25 cellular contexts compared by ENCODE assay signal in the genomic region with DNA sequence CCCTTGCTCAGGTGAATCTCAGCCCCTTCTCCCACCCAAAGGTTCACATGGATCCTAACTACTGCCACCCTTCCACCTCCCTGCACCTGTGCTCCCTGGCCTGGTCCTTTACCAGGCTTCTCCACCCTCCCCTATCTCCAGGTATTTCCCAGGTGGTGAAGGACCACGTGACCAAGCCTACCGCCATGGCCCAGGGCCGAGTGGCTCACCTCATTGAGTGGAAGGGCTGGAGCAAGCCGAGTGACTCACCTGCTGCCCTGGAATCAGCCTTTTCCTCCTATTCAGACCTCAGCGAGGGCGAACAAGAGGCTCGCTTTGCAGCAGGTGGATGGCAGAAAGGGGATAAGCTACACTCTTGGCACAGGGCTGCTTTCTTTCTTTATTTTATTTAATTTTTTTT. TPM values are rescaled to one million over a fixed set of nuclear protein-coding genes. Genes with fewer than 3 reads are reported as not detected.
DNase-seq lines count a peak whose midpoint lies in the region; ATAC-seq, FAIRE-seq and TF ChIP-seq lines count a peak whose summit lies in the region.
"Had no signal": no experiment of that assay in that cellular context is flagged by ENCODE, and none has a peak within 500 bp of the region (broad histone marks: within the 10 kb centered on the region; RNA-seq: fewer than 3 reads in every experiment).

No MANE protein-coding gene starts in this region.

- H3K27ac ChIP-seq in PC-9: no peak overlapping the region
- H3K27ac ChIP-seq in keratinocyte (ENCODE audit: control insufficient read depth, insufficient read depth, low read length): no peak overlapping the region
- peak overlapping the region in 4 of 5 donors; percentile 13 to 48 (median 24) for H3K27ac ChIP-seq in stomach
- H3K27ac ChIP-seq in hepatocyte: no peak overlapping the region
- no peak overlapping the region for H3K27ac ChIP-seq in vagina
- no peak overlapping the region for H3K27ac ChIP-seq in OCI-LY7 (ENCODE audit: low read depth, low read length, poor library complexity, severe bottlenecking)
- H3K27ac ChIP-seq: tibial artery had no signal

- CTCF ChIA-PET in PC-9 (lab: Charles Lee) (no interaction called here), OCI-LY7 (lab: Charles Lee; ENCODE audit: unreplicated experiment) (no interaction called here)

- peak; percentile 17 for DNase-seq in NCI-H187 treated with DMSO at 0.1 percent for 48 hours (lab: John Stamatoyannopoulos, UW)
- DNase-seq in PC-9: peak; percentile 62 to 94
- DNase-seq in keratinocyte (ENCODE audit: low read depth, low spot score): no peak
- peak; percentile 91 for DNase-seq in stomach
- DNase-seq in hepatocyte (ENCODE audit: low spot score): no peak
- DNase-seq in vagina (ENCODE audit: extremely low spot score in 2 of 2): no peak
- DNase-seq in OCI-LY7 (ENCODE audit: low spot score): no peak
- DNase-seq: activated CD4-positive, alpha-beta T cell treated with anti-CD3 and anti-CD28 coated beads for 36 hours; activated CD8-positive, alpha-beta memory T cell treated with anti-CD3 and anti-CD28 coated beads for 24 hours; activated naive CD4-positive, alpha-beta T cell treated with anti-CD3 and anti-CD28 coated beads, Interleukin-2, amount 50 U/mL, for 16 hours; activated T-cell treated with anti-CD3 and anti-CD28 coated beads, Interleukin-2, amount 50 U/mL, for 24 hours; DMS153; dorsolateral prefrontal cortex; foreskin fibroblast; NCI-H1105; NCI-H2227 treated with DMSO at 0.1 percent for 48 hours; NCI-H82; OCI-M1; stimulated activated CD4-positive, alpha-beta T cell treated with anti-CD3 and anti-CD28 coated beads, Interleukin-2, amount 100 ng/mL, for 48 hours; stimulated activated naive CD4-positive, alpha-beta T cell treated with Interleukin-2 at 50 U/mL for 16 hours; tibial artery had no signal

- dilution Hi-C loops in keratinocyte (cut with MboI; ENCODE audit: extremely low pct_ligation_motif_present, low sequenced_read_pairs): no loop called here

- H3K36me3 ChIP-seq in PC-9 (ENCODE audit: low read depth) (no peaks in the 10 kb centered on the region), keratinocyte (ENCODE audit: control insufficient read depth in 2 of 2, extremely low read depth in 1 of 2, insufficient read depth in 2 of 2, low read length in 2 of 2) (peaks cover 15% of the 10 kb centered on the region in 2 experiments), stomach (peaks cover 31 to 51% (median 43%) of the 10 kb centered on the region in 4 donors), hepatocyte (replicated peaks; ENCODE audit: insufficient read depth, low read depth) (no peaks in the 10 kb centered on the region), vagina (peaks cover 0 to 14% of the 10 kb centered on the region in 2 donors), OCI-LY7 (ENCODE audit: insufficient read depth, low read length) (no peaks in the 10 kb centered on the region)

- H3K9ac ChIP-seq in keratinocyte (ENCODE audit: control insufficient read depth, extremely low read depth, insufficient read depth, low read length): no peak overlapping the region

- TF ChIP-seq CTCF in PC-9 (conservative IDR thresholded peaks at IDR 0.05) (no peak), keratinocyte (optimal IDR thresholded peaks at IDR 0.05 in 1 of 3, IDR thresholded peaks at IDR 0.05 in 1 of 3, conservative IDR thresholded peaks at IDR 0.05 in 1 of 3; ENCODE audit: extremely low read depth in 1 of 3, insufficient read depth in 2 of 3, low read length in 3 of 3) (no peak), stomach (IDR thresholded peaks at IDR 0.05) (no peak), hepatocyte (IDR thresholded peaks at IDR 0.05; ENCODE audit: poor library complexity) (no peak), vagina (IDR thresholded peaks at IDR 0.05) (no peak), OCI-LY7 (conservative IDR thresholded peaks at IDR 0.05; ENCODE audit: low read length) (no peak)

- no peak for TF ChIP-seq POLR2A in stomach (IDR thresholded peaks at IDR 0.05)
- no peak for TF ChIP-seq POLR2A in vagina (IDR thresholded peaks at IDR 0.05)

- H4K20me1 ChIP-seq in PC-9 (ENCODE audit: insufficient read depth) (no peaks in the 10 kb centered on the region), keratinocyte (ENCODE audit: control insufficient read depth, extremely low read depth, insufficient read depth, low read length) (peaks cover 3% of the 10 kb centered on the region), hepatocyte (ENCODE audit: insufficient read depth, poor library complexity, severe bottlenecking) (peaks cover 9% of the 10 kb centered on the region), OCI-LY7 (ENCODE audit: insufficient read depth, low read length) (no peaks in the 10 kb centered on the region)

- TF ChIP-seq EP300 in stomach (IDR thresholded peaks at IDR 0.05): no peak

- peaks cover 3% of the 10 kb centered on the region for H3K9me1 ChIP-seq in keratinocyte (ENCODE audit: control insufficient read depth, extremely low read depth, insufficient read depth, low read length)

- peaks cover 16% of the 10 kb centered on the region; the same call in 1 of the 2 replicates for H3F3A ChIP-seq in PC-9 (ENCODE audit: insufficient read depth, low read depth)

- H3K4me3 ChIP-seq in PC-9 (no peak overlapping the region), keratinocyte (ENCODE audit: control insufficient read depth in 2 of 3, extremely low read depth in 1 of 3, insufficient read depth in 2 of 3, low read depth in 1 of 3, low read length in 3 of 3) (no peak overlapping the region), stomach (no peak overlapping the region), hepatocyte (no peak overlapping the region), vagina (no peak overlapping the region), OCI-LY7 (ENCODE audit: low read depth, low read length, poor library complexity, severe bottlenecking) (no peak overlapping the region)
- H3K4me3 ChIP-seq: tibial artery had no signal

- POLR2A ChIA-PET in PC-9 (lab: Charles Lee; ENCODE audit: unreplicated experiment) (no interaction called here), OCI-LY7 (lab: Charles Lee) (interaction anchor here (0.6 kb wide), 1 partner anchor 76 kb away, joined by 3 read pairs; no protein-coding TSS in a partner anchor)

- H3K79me2 ChIP-seq in PC-9 (ENCODE audit: low read depth): peaks cover 9% of the 10 kb centered on the region; the same call in 1 of the 2 replicates
- H3K79me2 ChIP-seq in keratinocyte (ENCODE audit: control insufficient read depth, insufficient read depth, low read length): peaks cover 17% of the 10 kb centered on the region
- peaks cover 35% of the 10 kb centered on the region for H3K79me2 ChIP-seq in hepatocyte
- no peaks in the 10 kb centered on the region for H3K79me2 ChIP-seq in OCI-LY7 (ENCODE audit: insufficient read depth, low read depth, low read length)

- H2AFZ ChIP-seq in PC-9 (no peak overlapping the region), keratinocyte (ENCODE audit: control insufficient read depth, low read length) (no peak overlapping the region), hepatocyte (no peak overlapping the region), OCI-LY7 (ENCODE audit: low read length) (no peak overlapping the region)

- no TSS peak for BruUV-seq in PC-9 (replicated peaks; lab: Mats Ljungman, UMichigan)
- BruUV-seq in OCI-LY7 (replicated peaks; lab: Mats Ljungman, UMichigan): no TSS peak

- H3K9me2 ChIP-seq in PC-9 (ENCODE audit: insufficient read depth): no peaks in the 10 kb centered on the region
- no peaks in the 10 kb centered on the region for H3K9me2 ChIP-seq in hepatocyte (replicated peaks; ENCODE audit: insufficient read depth)
- H3K9me2 ChIP-seq in OCI-LY7 (ENCODE audit: insufficient read depth, low read length): no peaks in the 10 kb centered on the region

- FAIRE-seq in keratinocyte (lab: Jason Lieb, UNC): peak; percentile 93
- FAIRE-seq: islet of Langerhans had no signal

- H3K27me3 ChIP-seq in PC-9 (ENCODE audit: insufficient read depth, low read depth): no peaks in the 10 kb centered on the region
- no peaks in the 10 kb centered on the region for H3K27me3 ChIP-seq in keratinocyte (ENCODE audit: control insufficient read depth, extremely low read depth, insufficient read depth, low read length)
- H3K27me3 ChIP-seq in stomach: no peaks in the 10 kb centered on the region
- no peaks in the 10 kb centered on the region for H3K27me3 ChIP-seq in hepatocyte
- no peaks in the 10 kb centered on the region for H3K27me3 ChIP-seq in vagina
- H3K27me3 ChIP-seq: dorsolateral prefrontal cortex, tibial artery had no signal

- no peak for ATAC-seq in HG03342 (IDR thresholded peaks at IDR 0.05; ENCODE audit: unreplicated experiment)
- ATAC-seq: activated CD4-positive, alpha-beta T cell treated with anti-CD3 and anti-CD28 coated beads for 36 hours had no signal

- H3K4me2 ChIP-seq in PC-9 (no peak overlapping the region), keratinocyte (ENCODE audit: control insufficient read depth, extremely low read depth, insufficient read depth, low read depth, low read length) (peak overlapping the region; percentile 16), hepatocyte (no peak overlapping the region), OCI-LY7 (ENCODE audit: low read length) (no peak overlapping the region)

- H3K4me1 ChIP-seq in PC-9 (replicated peaks; ENCODE audit: insufficient read depth): peaks cover 11% of the 10 kb centered on the region; the same call in 1 of the 2 replicates
- peaks cover 59% of the 10 kb centered on the region for H3K4me1 ChIP-seq in keratinocyte (ENCODE audit: control insufficient read depth, extremely low read depth, insufficient read depth, low read length)
- peaks cover 25 to 64% (median 40%) of the 10 kb centered on the region in 4 donors for H3K4me1 ChIP-seq in stomach
- H3K4me1 ChIP-seq in hepatocyte (ENCODE audit: insufficient read depth): peaks cover 28% of the 10 kb centered on the region
- H3K4me1 ChIP-seq in vagina: peaks cover 38% of the 10 kb centered on the region
- H3K4me1 ChIP-seq in OCI-LY7 (ENCODE audit: insufficient read depth, low read length, poor library complexity, severe bottlenecking): no peaks in the 10 kb centered on the region

- no peaks in the 10 kb centered on the region for H3K9me3 ChIP-seq in PC-9 (ENCODE audit: insufficient read depth, low read depth)
- no peaks in the 10 kb centered on the region for H3K9me3 ChIP-seq in keratinocyte (ENCODE audit: control insufficient read depth, low read depth, low read length)
- H3K9me3 ChIP-seq in stomach: no peaks in the 10 kb centered on the region
- H3K9me3 ChIP-seq in hepatocyte (ENCODE audit: low read depth): no peaks in the 10 kb centered on the region
- no peaks in the 10 kb centered on the region for H3K9me3 ChIP-seq in vagina
- H3K9me3 ChIP-seq in OCI-LY7 (ENCODE audit: low read length): no peaks in the 10 kb centered on the region
- H3K9me3 ChIP-seq: tibial artery had no signal

- 52 to 83% (median 60%) methylated on average over 7 of the region's 7 CpGs for WGBS in stomach, 5 donors
- 93% methylated on average over 7 of the region's 7 CpGs for WGBS in hepatocyte (ENCODE audit: low lambda C conversion rate, missing lambda C conversion rate)

- intact Hi-C loops in PC-9 (cut with micrococcal nuclease; ENCODE audit: unreplicated experiment) (no loop called here), stomach (cut with DNase I; ENCODE audit: low total_unique reads) (no loop called here), vagina (cut with DNase I) (no loop called here), OCI-LY7 (cut with micrococcal nuclease; ENCODE audit: unreplicated experiment) (no loop called here)

RNA-seq across cellular contexts. Expression of a gene that starts 4.5 kb away (rescaled TPM):
- total RNA-seq in PC-9 (2021) (25.5 and 28.2 TPM in 2 replicates), stomach (10 to 100 TPM in 3 of 5 donors, 1 to 10 TPM in 2; 1.8 to 73.2 (median 28.8) TPM), hepatocyte (12.6 and 17.7 TPM in 2 replicates), vagina (28.5 TPM), OCI-LY7 (2022) (3.7 and 4.2 TPM in 2 replicates)
- polyA plus RNA-seq in keratinocyte (10.8 to 17.4 TPM (median 12.1 TPM) in 3 replicates), stomach (10 to 100 TPM; 10.0 to 13.0 (median 12.5) TPM), hepatocyte (10.2 and 12.2 TPM in 2 replicates)
- 8.9 TPM for polyA plus RNA-seq in keratinocyte (2011; ENCODE audit: low read depth)
- polyA plus RNA-seq in keratinocyte (2011; cell fraction: cytosol; rRNA removed): 5.6 and 17.2 TPM in 2 replicates
- polyA plus RNA-seq in keratinocyte (2011; cell fraction: nucleus; rRNA removed): 16.2 and 17.3 TPM in 2 replicates
- polyA plus RNA-seq in keratinocyte (2012; ENCODE audit: low replicate concordance): 8.7 and 23.6 TPM in 2 replicates
- 7.2 to 17.9 TPM (median 7.8 TPM) in 3 replicates for polyA minus RNA-seq in keratinocyte
- polyA minus RNA-seq in keratinocyte (2011; cell fraction: cytosol; rRNA and poly(A)+ RNA removed): 16.1 TPM
- 8.5 and 9.5 TPM in 2 replicates for polyA minus RNA-seq in keratinocyte (2011; cell fraction: nucleus; rRNA and poly(A)+ RNA removed)
- total RNA-seq in OCI-LY7 (2014; rRNA removed; shearing (Covaris generic)): 3.8 and 5.2 TPM in 2 replicates

RNA-seq across cellular contexts. Expression of a gene that starts 19.5 kb away (rescaled TPM):
- total RNA-seq in PC-9 (2021) (27.1 and 33.0 TPM in 2 replicates), stomach (10 to 100 TPM in 2 of 5 donors, 1 to 10 TPM in 3; 4.2 to 34.5 (median 5.8) TPM), hepatocyte (11.8 and 12.3 TPM in 2 replicates), vagina (8.1 TPM), OCI-LY7 (2022) (14.2 and 15.0 TPM in 2 replicates)
- polyA plus RNA-seq in keratinocyte (3.1 to 3.3 TPM (median 3.2 TPM) in 3 replicates), stomach (1 to 10 TPM; 2.1 to 5.1 (median 2.5) TPM), hepatocyte (11.9 and 12.8 TPM in 2 replicates)
- polyA plus RNA-seq in keratinocyte (2011; ENCODE audit: low read depth): 2.0 TPM
- polyA plus RNA-seq in keratinocyte (2011; cell fraction: cytosol; rRNA removed): 1.2 and 1.7 TPM in 2 replicates
- 9.8 and 12.7 TPM in 2 replicates for polyA plus RNA-seq in keratinocyte (2011; cell fraction: nucleus; rRNA removed)
- 1.7 and 2.6 TPM in 2 replicates for polyA plus RNA-seq in keratinocyte (2012; ENCODE audit: low replicate concordance)
- polyA minus RNA-seq in keratinocyte: 4.9 to 11.4 TPM (median 5.6 TPM) in 3 replicates
- polyA minus RNA-seq in keratinocyte (2011; cell fraction: cytosol; rRNA and poly(A)+ RNA removed): 15.9 TPM
- polyA minus RNA-seq in keratinocyte (2011; cell fraction: nucleus; rRNA and poly(A)+ RNA removed): 4.9 and 10.5 TPM in 2 replicates
- 4.2 and 8.5 TPM in 2 replicates for total RNA-seq in OCI-LY7 (2014; rRNA removed; shearing (Covaris generic))

RNA-seq across cellular contexts. Expression of a gene that starts 19.6 kb away (rescaled TPM):
- total RNA-seq in PC-9 (2021) (153 and 167 TPM in 2 replicates), stomach (100 to 1,000 TPM in 2 of 5 donors, 10 to 100 TPM in 3; 14.0 to 273 (median 85.0) TPM), hepatocyte (125 and 126 TPM in 2 replicates), vagina (64.3 TPM), OCI-LY7 (2022) (73.0 and 80.1 TPM in 2 replicates)
- polyA plus RNA-seq in keratinocyte (132 to 202 TPM (median 135 TPM) in 3 replicates), stomach (100 to 1,000 TPM; 103 to 142 (median 116) TPM), hepatocyte (95.1 and 106 TPM in 2 replicates)
- polyA plus RNA-seq in keratinocyte (2011; ENCODE audit: low read depth): 34.8 TPM
- polyA plus RNA-seq in keratinocyte (2011; cell fraction: cytosol; rRNA removed): 122 and 127 TPM in 2 replicates
- 263 and 367 TPM in 2 replicates for polyA plus RNA-seq in keratinocyte (2011; cell fraction: nucleus; rRNA removed)
- polyA plus RNA-seq in keratinocyte (2012; ENCODE audit: low replicate concordance): 80.1 and 82.0 TPM in 2 replicates
- 33.1 to 71.8 TPM (median 37.7 TPM) in 3 replicates for polyA minus RNA-seq in keratinocyte
- polyA minus RNA-seq in keratinocyte (2011; cell fraction: cytosol; rRNA and poly(A)+ RNA removed): 39.3 TPM
- polyA minus RNA-seq in keratinocyte (2011; cell fraction: nucleus; rRNA and poly(A)+ RNA removed): 34.3 and 40.5 TPM in 2 replicates
- 62.5 and 85.8 TPM in 2 replicates for total RNA-seq in OCI-LY7 (2014; rRNA removed; shearing (Covaris generic))

RNA-seq across cellular contexts. Expression of a gene that starts 27.5 kb away (rescaled TPM):
- total RNA-seq in PC-9 (2021): 657 and 721 TPM in 2 replicates
- 217 to 467 TPM (median 225 TPM) in 3 replicates for polyA plus RNA-seq in keratinocyte
- 314 TPM for polyA plus RNA-seq in keratinocyte (2011; ENCODE audit: low read depth)
- polyA plus RNA-seq in keratinocyte (2011; cell fraction: cytosol; rRNA removed): 204 and 208 TPM in 2 replicates
- 810 and 873 TPM in 2 replicates for polyA plus RNA-seq in keratinocyte (2011; cell fraction: nucleus; rRNA removed)
- 202 and 422 TPM in 2 replicates for polyA plus RNA-seq in keratinocyte (2012; ENCODE audit: low replicate concordance)
- polyA minus RNA-seq in keratinocyte: 332 to 1,056 TPM (median 349 TPM) in 3 replicates
- polyA minus RNA-seq in keratinocyte (2011; cell fraction: cytosol; rRNA and poly(A)+ RNA removed): 249 TPM
- polyA minus RNA-seq in keratinocyte (2011; cell fraction: nucleus; rRNA and poly(A)+ RNA removed): 371 and 479 TPM in 2 replicates
- 100 to 1,000 TPM; 167 to 572 (median 203) TPM for total RNA-seq in stomach
- polyA plus RNA-seq in stomach: 100 to 1,000 TPM in 2 of 3 donors, 10 to 100 TPM in 1; 86.5 to 171 (median 134) TPM
- total RNA-seq in hepatocyte: 206 and 254 TPM in 2 replicates
- 200 and 204 TPM in 2 replicates for polyA plus RNA-seq in hepatocyte
- total RNA-seq in vagina: 207 TPM
- 245 and 293 TPM in 2 replicates for total RNA-seq in OCI-LY7 (2014; rRNA removed; shearing (Covaris generic))
- total RNA-seq in OCI-LY7 (2022): 350 and 412 TPM in 2 replicates

RNA-seq across cellular contexts. Expression of a gene that starts 36.1 kb away (rescaled TPM):
- total RNA-seq in PC-9 (2021): not detected in 2 replicates
- not detected in 3 replicates for polyA plus RNA-seq in keratinocyte
- polyA plus RNA-seq in keratinocyte (2011; ENCODE audit: low read depth): not detected
- not detected in 2 replicates for polyA plus RNA-seq in keratinocyte (2011; cell fraction: cytosol; rRNA removed)
- not detected in 2 replicates for polyA plus RNA-seq in keratinocyte (2011; cell fraction: nucleus; rRNA removed)
- polyA plus RNA-seq in keratinocyte (2012; ENCODE audit: low replicate concordance): not detected in 2 replicates
- not detected in 3 replicates for polyA minus RNA-seq in keratinocyte
- not detected for polyA minus RNA-seq in keratinocyte (2011; cell fraction: cytosol; rRNA and poly(A)+ RNA removed)
- polyA minus RNA-seq in keratinocyte (2011; cell fraction: nucleus; rRNA and poly(A)+ RNA removed): not detected in 2 replicates
- total RNA-seq in stomach: not detected
- polyA plus RNA-seq in stomach: 1 to 10 TPM in 1 of 3 donors, under 1 TPM in 2; 0.38 to 1.8 (median 0.93) TPM
- 1.5 and 1.8 TPM in 2 replicates for total RNA-seq in hepatocyte
- 4.0 and 5.2 TPM in 2 replicates for polyA plus RNA-seq in hepatocyte
- total RNA-seq in vagina: 0.74 TPM
- total RNA-seq in OCI-LY7 (2014; rRNA removed; shearing (Covaris generic)): not detected in 2 replicates
- total RNA-seq in OCI-LY7 (2022): not detected in 2 replicates
- total RNA-seq: activated CD4-positive, alpha-beta T cell treated with anti-CD3 and anti-CD28 coated beads for 36 hours; epithelial cell of proximal tubule; myocyte had no signal

Comparison
In these comparisons a context has a peak if more than half of its experiments do, and no peak if none do; other contexts are left out.
1. DNase-seq: peak in NCI-H187 treated with DMSO at 0.1 percent for 48 hours (single experiment), PC-9 (2 of 2) and stomach (single experiment); none in keratinocyte (single experiment), hepatocyte (single experiment), vagina (0 of 2) and OCI-LY7 (single experiment).
2. H3K27ac ChIP-seq: peak in stomach (4 of 5); none in PC-9 (single experiment), keratinocyte (single experiment), hepatocyte (single experiment), vagina (single experiment) and OCI-LY7 (single experiment).